8 cellular contexts compared by ENCODE assay signal in genomic region chr3:100709840-100710235, GRCh38. TPM values are rescaled to one million over a fixed set of nuclear protein-coding genes. Genes with fewer than 3 reads are reported as not detected.
A peak's percentile ranks its signal among the peaks of the same experiment; 100 is the strongest.
DNase-seq lines count a peak whose midpoint lies in the region; ATAC-seq and TF ChIP-seq lines count a peak whose summit lies in the region.

No MANE protein-coding gene starts in this region.

- ATAC-seq in lower lobe of right lung (peak; percentile 27 to 54), HG02678 (IDR thresholded peaks at IDR 0.05; ENCODE audit: unreplicated experiment) (no peak), GM19455 (IDR thresholded peaks at IDR 0.05; ENCODE audit: unreplicated experiment) (no peak)

- H3K36me3 ChIP-seq in KOPT-K1 (ENCODE audit: insufficient read depth, low read length), result peaks cover 30% of the 10 kb centered on the region
- H3K36me3 ChIP-seq in ectodermal cell (ENCODE audit: control insufficient read depth, insufficient read depth, low read length), result peaks cover 2% of the 10 kb centered on the region
- peaks cover 12% of the 10 kb centered on the region for H3K36me3 ChIP-seq in lower lobe of right lung

- H3K4me3 ChIP-seq in GM08714 (ENCODE audit: low read length) (peak overlapping the region; percentile 96), ectodermal cell (ENCODE audit: insufficient read depth, low read depth, low read length) (peak overlapping the region; percentile 60), lower lobe of right lung (peak overlapping the region; percentile 73)

- H3K27me3 ChIP-seq in ectodermal cell (ENCODE audit: control insufficient read depth, insufficient read depth, low read length, poor library complexity, severe bottlenecking) (peaks cover 36% of the 10 kb centered on the region), lower lobe of right lung (ENCODE audit: low read depth) (no peaks in the 10 kb centered on the region)

- H3K9me3 ChIP-seq in KOPT-K1 (ENCODE audit: insufficient read depth, low read length, poor library complexity, severe bottlenecking) (peaks cover 4% of the 10 kb centered on the region), ectodermal cell (ENCODE audit: control insufficient read depth, low read length) (no peaks in the 10 kb centered on the region), lower lobe of right lung (no peaks in the 10 kb centered on the region)

- intact Hi-C loops in lower lobe of right lung (cut with DNase I), result no loop called here

- H3K27ac ChIP-seq in KOPT-K1 (ENCODE audit: low read depth, low read length, poor library complexity, severe bottlenecking), result peak overlapping the region; percentile 98
- H3K27ac ChIP-seq in ectodermal cell (ENCODE audit: insufficient read depth, low read depth, low read length, poor library complexity, severe bottlenecking), result peak overlapping the region; percentile 98
- H3K27ac ChIP-seq in lower lobe of right lung, result peak overlapping the region; percentile 93

- WGBS in ectodermal cell, 2 experiments, result 1% methylated on average over 19 of the region's 23 CpGs

- peak; percentile 26 for DNase-seq in activated CD4-positive, alpha-beta T cell treated with anti-CD3 and anti-CD28 coated beads for 1 hour
- DNase-seq in lower lobe of right lung, result peak; percentile 59
- peak; percentile 10 for DNase-seq in stimulated activated CD8-positive, alpha-beta memory T cell treated with anti-CD3 and anti-CD28 coated beads, Interleukin-4, amount 100 ng/mL, for 24 hours (ENCODE audit: low read depth)

- no peaks in the 10 kb centered on the region for H3K4me1 ChIP-seq in ectodermal cell (ENCODE audit: control insufficient read depth, insufficient read depth, low read length)
- peaks cover 29% of the 10 kb centered on the region for H3K4me1 ChIP-seq in lower lobe of right lung

- no peak for TF ChIP-seq CTCF in lower lobe of right lung (IDR thresholded peaks at IDR 0.05)

RNA-seq across cellular contexts. Expression of gene TFG, which starts 0.5 kb away (rescaled TPM):
- 147 TPM for polyA plus RNA-seq in ectodermal cell (2013, experiment 1 of 4)
- 137 TPM for polyA plus RNA-seq in ectodermal cell (2013, experiment 2 of 4)
- polyA plus RNA-seq in ectodermal cell (2013, experiment 3 of 4), result 115 TPM
- polyA plus RNA-seq in ectodermal cell (2013, experiment 4 of 4), result 125 TPM
- 57.5 TPM for total RNA-seq in lower lobe of right lung

Comparison
In these comparisons a context has a peak if more than half of its experiments do, and no peak if none do; other contexts are left out.
1. ATAC-seq: peak in lower lobe of right lung (2 of 2); none in HG02678 (single experiment) and GM19455 (single experiment).
2. Peak in every context shown above with its lines, with median percentiles within 50 percentile points of each other: H3K4me3 ChIP-seq, H3K27ac ChIP-seq and DNase-seq.